1 cellular context compared by ENCODE assay signal in the genomic region with DNA sequence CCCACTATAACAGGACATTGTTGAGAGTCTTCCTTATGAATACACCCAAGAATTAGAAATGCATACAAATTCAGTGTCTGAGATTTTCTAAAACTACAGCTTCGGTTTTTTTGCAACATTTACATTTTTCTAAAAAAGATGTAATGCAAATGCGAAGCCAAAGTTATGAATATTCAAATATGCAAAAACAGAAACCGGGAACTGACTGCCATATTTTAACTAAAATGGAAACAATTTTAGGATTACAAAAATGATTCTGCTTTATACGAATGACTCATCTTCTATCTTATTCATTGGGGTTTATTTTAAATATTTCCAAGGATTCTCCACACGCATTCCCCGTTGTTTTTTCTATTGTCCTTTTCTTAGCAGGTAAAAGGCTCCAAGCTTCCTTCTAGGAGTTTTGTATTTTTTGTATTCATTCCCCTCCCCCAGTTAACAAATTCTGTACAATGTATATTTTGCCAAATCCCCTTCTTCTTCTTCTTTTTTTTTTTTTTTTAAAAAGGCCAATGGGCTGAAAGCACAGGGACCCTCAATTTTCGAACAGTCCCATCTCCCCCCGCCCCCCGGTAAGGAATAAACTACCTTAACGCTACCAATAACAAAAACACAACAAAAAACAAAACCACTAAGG.
A peak's percentile ranks its signal among the peaks of the same experiment; 100 is the strongest.
TF ChIP-seq lines count a peak whose summit lies in the region.

No MANE protein-coding gene starts in this region.

TF ChIP-seq in K562, 482 proteins besides CTCF, POLR2A, EP300 and RAD21 (continued from another document):
- TF ChIP-seq ZNF592 (IDR thresholded peaks at IDR 0.05) (no peak), KAT2B (IDR thresholded peaks at IDR 0.05; ENCODE audit: low read depth, low read length) (no peak), CBX2 (IDR thresholded peaks at IDR 0.05; ENCODE audit: insufficient read depth, low read length, poor library complexity, severe bottlenecking) (no peak), VEZF1 (CRISPR knock-in tag; IDR thresholded peaks at IDR 0.05) (0 out of 2 replicates have a peak, but pooled peaks have one; percentile 21), JUND (IDR thresholded peaks at IDR 0.05; ENCODE audit: borderline replicate concordance, low read depth, low read length) (no peak), JUND (tag; IDR thresholded peaks at IDR 0.05; ENCODE audit: borderline replicate concordance, low read depth, low read length) (no peak; the same call in 2 of the 3 replicates), HDGF (IDR thresholded peaks at IDR 0.05) (no peak), MTA3 (IDR thresholded peaks at IDR 0.05; ENCODE audit: borderline replicate concordance) (0 out of 2 replicates have a peak, but pooled peaks have one; percentile 10), ZFPM2 (CRISPR knock-in tag; IDR thresholded peaks at IDR 0.05) (no peak), MAFG (tag; conservative IDR thresholded peaks at IDR 0.05) (0 out of 2 replicates have a peak, but pooled peaks have one; percentile 32), ATF3 (IDR thresholded peaks at IDR 0.05) (peak; percentile 44; the same call in 1 of the 2 replicates), ATF3 (CRISPR knock-in tag; conservative IDR thresholded peaks at IDR 0.05) (no peak), ZNF24 (IDR thresholded peaks at IDR 0.05) (no peak), ZFX (CRISPR knock-in tag; IDR thresholded peaks at IDR 0.05) (no peak), TAF7 (tag; IDR thresholded peaks at IDR 0.05) (no peak)
